Comparison of ENCODE assay signal across 8 cellular contexts in the genomic region with DNA sequence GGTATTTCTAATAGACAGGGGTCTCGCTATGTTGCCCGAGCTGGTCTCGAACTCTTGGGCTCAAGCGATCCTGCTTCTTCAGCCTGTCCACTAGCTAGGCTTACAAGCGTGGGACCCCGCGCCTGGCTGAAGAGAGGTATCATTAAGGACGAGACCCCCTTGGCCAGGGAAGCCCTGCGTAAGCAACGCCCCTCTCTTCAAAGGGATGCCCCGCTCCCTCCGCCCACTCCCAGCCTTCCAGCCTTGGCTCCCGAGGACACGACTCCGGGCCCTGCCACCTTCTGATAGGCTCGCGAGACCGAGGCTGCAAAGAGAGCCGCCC. TPM values are rescaled to one million over a fixed set of nuclear protein-coding genes. Genes with fewer than 3 reads are reported as not detected.
DNase-seq lines count a peak whose midpoint lies in the region; ATAC-seq and TF ChIP-seq lines count a peak whose summit lies in the region.

No MANE protein-coding gene starts in this region.

- H3K36me3 Mint-ChIP-seq in Caco-2 (ENCODE audit: insufficient read depth, unreplicated experiment), result peaks cover 30% of the 10 kb centered on the region
- H3K36me3 Mint-ChIP-seq in activated naive CD8-positive, alpha-beta T cell, result peaks cover 3% of the 10 kb centered on the region

- intact Hi-C loops in Caco-2 (cut with micrococcal nuclease; ENCODE audit: unreplicated experiment), result loop anchor here (1.0 to 10.0 kb wide), 2 partner anchors 48 to 191 kb away; a partner anchor contains a TSS

- peak overlapping the region; percentile 91 for H3K27ac Mint-ChIP-seq in Caco-2 (ENCODE audit: unreplicated experiment)
- peak overlapping the region; percentile 100 for H3K27ac Mint-ChIP-seq in activated naive CD8-positive, alpha-beta T cell

- DNase-seq in Caco-2, result peak in 1 of 2 experiments; percentile 99
- no peak for DNase-seq in SKM-1 (lab: John Stamatoyannopoulos, UW; ENCODE audit: unreplicated experiment)
- DNase-seq in LoVo (ENCODE audit: low spot score), result no peak

- ATAC-seq in HG02852 (IDR thresholded peaks at IDR 0.05; ENCODE audit: unreplicated experiment) (peak; percentile 80), HG03196 (IDR thresholded peaks at IDR 0.05; ENCODE audit: unreplicated experiment) (no peak)

- H3K27me3 ChIP-seq in Caco-2 (replicated peaks; ENCODE audit: control insufficient read depth, insufficient read depth, low read length) (no peaks in the 10 kb centered on the region), iPS-18a (ENCODE audit: control insufficient read depth, insufficient read depth, low read length) (no peaks in the 10 kb centered on the region), subcutaneous abdominal adipose tissue (ENCODE audit: control insufficient read depth in 5 of 5, insufficient read depth in 4 of 5, low read length in 5 of 5) (no peaks in the 10 kb centered on the region)

- H3K27me3 Mint-ChIP-seq in Caco-2 (ENCODE audit: insufficient read depth, unreplicated experiment), result no peaks in the 10 kb centered on the region
- no peaks in the 10 kb centered on the region for H3K27me3 Mint-ChIP-seq in activated naive CD8-positive, alpha-beta T cell

- H3K36me3 ChIP-seq in Caco-2 (ENCODE audit: control insufficient read depth, insufficient read depth, low read length) (no peaks in the 10 kb centered on the region), iPS-18a (ENCODE audit: control insufficient read depth, low read depth, low read length) (peaks cover 4% of the 10 kb centered on the region), subcutaneous abdominal adipose tissue (ENCODE audit: control insufficient read depth in 5 of 5, insufficient read depth in 5 of 5, low read length in 5 of 5) (no peaks in the 10 kb centered on the region)

- no peak for TF ChIP-seq CTCF in Caco-2 (IDR thresholded peaks at IDR 0.05; ENCODE audit: insufficient read depth in 1 of 2, low read depth in 1 of 2, low read length in 1 of 2, severe bottlenecking in 1 of 2, unreplicated experiment in 1 of 2)

- H3K4me1 Mint-ChIP-seq in Caco-2 (ENCODE audit: low read depth, unreplicated experiment), result peaks cover 6% of the 10 kb centered on the region
- H3K4me1 Mint-ChIP-seq in activated naive CD8-positive, alpha-beta T cell (ENCODE audit: low read depth), result peaks cover 28% of the 10 kb centered on the region

- no TSS peak for BruUV-seq in Caco-2 (replicated peaks; lab: Mats Ljungman, UMichigan)

- POLR2A ChIA-PET in Caco-2 (lab: Charles Lee), result interaction anchor here (0.6 to 1.5 kb wide), 10 partner anchors 17 to 326 kb away, joined by 3 to 12 read pairs (median 3); a partner anchor contains a TSS

- no peaks in the 10 kb centered on the region for H3K9me3 Mint-ChIP-seq in Caco-2 (ENCODE audit: unreplicated experiment)
- no peaks in the 10 kb centered on the region for H3K9me3 Mint-ChIP-seq in activated naive CD8-positive, alpha-beta T cell (ENCODE audit: low read depth)

- H3K27ac ChIP-seq in iPS-18a (ENCODE audit: low read length) (no peak overlapping the region), subcutaneous abdominal adipose tissue (ENCODE audit: low read depth, low read length) (peak overlapping the region; percentile 97)

- no peaks in the 10 kb centered on the region; the same call in 1 of the 2 replicates for H3K4me1 ChIP-seq in Caco-2
- H3K4me1 ChIP-seq in iPS-18a (ENCODE audit: control insufficient read depth, low read depth, low read length), result peaks cover 6% of the 10 kb centered on the region
- H3K4me1 ChIP-seq in subcutaneous abdominal adipose tissue (ENCODE audit: control insufficient read depth in 5 of 5, insufficient read depth in 5 of 5, low read length in 5 of 5), result peaks cover 2 to 43% (median 37%) of the 10 kb centered on the region in 5 donors

- peak overlapping the region; percentile 68 for H3K4me3 ChIP-seq in Caco-2 (ENCODE audit: low read depth, low read length)
- H3K4me3 ChIP-seq in iPS-18a (ENCODE audit: low read length), result peak overlapping the region; percentile 82
- peak overlapping the region; percentile 82 to 96 (median 93) for H3K4me3 ChIP-seq in subcutaneous abdominal adipose tissue (ENCODE audit: low read depth in 1 of 5, low read length in 5 of 5)

- CTCF ChIA-PET in Caco-2 (lab: Charles Lee), result interaction anchor here (0.7 to 1.2 kb wide), 2 partner anchors 13 to 415 kb away, joined by 3 read pairs; a partner anchor contains a TSS

- H3K9me3 ChIP-seq in Caco-2 (no peaks in the 10 kb centered on the region), iPS-18a (ENCODE audit: control insufficient read depth, low read depth, low read length) (no peaks in the 10 kb centered on the region), subcutaneous abdominal adipose tissue (ENCODE audit: control insufficient read depth in 5 of 5, low read length in 5 of 5) (no peaks in the 10 kb centered on the region)

- H3K9ac ChIP-seq in iPS-18a (ENCODE audit: low read length) (peak overlapping the region; percentile 73), subcutaneous abdominal adipose tissue (ENCODE audit: low read length in 5 of 5) (peak overlapping the region in 4 of 5 donors; percentile 80 to 97 (median 96))

- peak overlapping the region; percentile 85 for H3K4me3 Mint-ChIP-seq in Caco-2 (ENCODE audit: unreplicated experiment)
- peak overlapping the region; percentile 100 for H3K4me3 Mint-ChIP-seq in activated naive CD8-positive, alpha-beta T cell

RNA-seq across cellular contexts. Expression of a gene that starts 0.2 kb away (rescaled TPM):
- total RNA-seq in Caco-2 (2022), result 12.4 and 13.3 TPM in 2 replicates

RNA-seq across cellular contexts. Expression of a gene that starts 4.2 kb away (rescaled TPM):
- total RNA-seq in Caco-2 (2022), result 29.6 and 31.8 TPM in 2 replicates

RNA-seq across cellular contexts. Expression of a gene that starts 31.6 kb away (rescaled TPM):
- 30.1 and 32.3 TPM in 2 replicates for total RNA-seq in Caco-2 (2022)

RNA-seq across cellular contexts. Expression of a gene that starts 38.3 kb away (rescaled TPM):
- 554 and 595 TPM in 2 replicates for total RNA-seq in Caco-2 (2022)

RNA-seq across cellular contexts. Expression of a gene that starts 47.7 kb away (rescaled TPM):
- total RNA-seq in Caco-2 (2022), result 5.2 TPM in 2 replicates
